Comparison of ENCODE assay signal across 8 cellular contexts in genomic region chr1:110155878-110156522, GRCh38. TPM values are rescaled to one million over a fixed set of nuclear protein-coding genes. Genes with fewer than 3 reads are reported as not detected.
A peak's percentile ranks its signal among the peaks of the same experiment; 100 is the strongest.
DNase-seq lines count a peak whose midpoint lies in the region; ATAC-seq, FAIRE-seq and TF ChIP-seq lines count a peak whose summit lies in the region.

No MANE protein-coding gene starts in this region.

- H3K79me2 ChIP-seq in SK-N-SH (ENCODE audit: insufficient read depth) = no peaks in the 10 kb centered on the region
- no peaks in the 10 kb centered on the region for H3K79me2 ChIP-seq in GM12878 (ENCODE audit: control insufficient read depth, insufficient read depth, low read length)

- H3K36me3 ChIP-seq in SK-N-SH (replicated peaks in 1 of 2; ENCODE audit: control insufficient read depth in 1 of 2, insufficient read depth in 2 of 2, low read length in 1 of 2) (no peaks in the 10 kb centered on the region), GM12878 (ENCODE audit: control insufficient read depth in 2 of 2, insufficient read depth in 2 of 2, low read length in 1 of 2) (no peaks in the 10 kb centered on the region), liver (ENCODE audit: control insufficient read depth in 4 of 4, insufficient read depth in 3 of 4, low read depth in 1 of 4, low read length in 3 of 4) (no peaks in the 10 kb centered on the region), tibial nerve (no peaks in the 10 kb centered on the region), vagina (no peaks in the 10 kb centered on the region)

- H3K9ac ChIP-seq in SK-N-SH = no peak overlapping the region
- no peak overlapping the region for H3K9ac ChIP-seq in GM12878 (ENCODE audit: control insufficient read depth, insufficient read depth, low read length)
- H3K9ac ChIP-seq in liver (ENCODE audit: low read depth in 1 of 2, low read length in 2 of 2) = no peak overlapping the region

- TF ChIP-seq POLR2A in GM12878 (IDR thresholded peaks at IDR 0.05; ENCODE audit: low read depth, low read length) (no peak), tibial nerve (IDR thresholded peaks at IDR 0.05) (no peak), vagina (IDR thresholded peaks at IDR 0.05) (no peak)

- FAIRE-seq in GM12878 (lab: Jason Lieb, UNC) = no peak

- 72% methylated on average over 3 of the region's 7 CpGs for WGBS in SK-N-SH (ENCODE audit: low lambda C conversion rate)
- 26% methylated on average over 7 of the region's 7 CpGs for WGBS in GM12878 (ENCODE audit: insufficient coverage, insufficient replicate concordance, low lambda C conversion rate, missing lambda C conversion rate)
- WGBS in liver = 13% methylated on average over 7 of the region's 7 CpGs
- WGBS in tibial nerve, 2 donors = 15 to 18% methylated on average over 7 of the region's 7 CpGs

- SMC1A ChIA-PET in GM12878 (lab: Charles Lee; ENCODE audit: uncharacterized antibody, unreplicated experiment) = no interaction called here

- DNase-seq in H4 (ENCODE audit: low spot score) (peak; percentile 20), SK-N-SH (no peak), GM12878 (ENCODE audit: low read depth, low spot score) (no peak), tibial nerve (ENCODE audit: low spot score in 2 of 2) (peak; percentile 32 to 58), vagina (ENCODE audit: extremely low spot score in 2 of 2) (no peak), NCI-H1048 (lab: John Stamatoyannopoulos, UW) (no peak), NCI-H1417 (lab: John Stamatoyannopoulos, UW) (no peak)

- H2AFZ ChIP-seq in SK-N-SH (ENCODE audit: low read depth) (no peak overlapping the region), GM12878 (ENCODE audit: control insufficient read depth, low read depth, low read length) (no peak overlapping the region)

- POLR2A ChIA-PET in SK-N-SH (lab: Yijun Ruan, JAX) (no interaction called here), GM12878 (lab: Charles Lee) (no interaction called here)

- H3K27ac ChIP-seq in SK-N-SH (ENCODE audit: low read depth in 2 of 2, low read length in 1 of 2) = no peak overlapping the region
- H3K27ac ChIP-seq in GM12878 (ENCODE audit: control insufficient read depth, insufficient read depth) = no peak overlapping the region
- H3K27ac ChIP-seq in liver (ENCODE audit: low read depth in 1 of 2, low read length in 2 of 2) = no peak overlapping the region
- no peak overlapping the region for H3K27ac ChIP-seq in tibial nerve
- no peak overlapping the region for H3K27ac ChIP-seq in vagina

- no peaks in the 10 kb centered on the region for H4K20me1 ChIP-seq in SK-N-SH (ENCODE audit: insufficient read depth)
- H4K20me1 ChIP-seq in GM12878 (ENCODE audit: control insufficient read depth, insufficient read depth) = no peaks in the 10 kb centered on the region

- H3K27me3 ChIP-seq in SK-N-SH (ENCODE audit: insufficient read depth) = no peaks in the 10 kb centered on the region
- peaks cover 3 to 4% of the 10 kb centered on the region in 2 experiments; a peak in 3 of 4 replicates for H3K27me3 ChIP-seq in GM12878 (replicated peaks in 1 of 2; ENCODE audit: control insufficient read depth in 2 of 2, insufficient read depth in 2 of 2, low read length in 1 of 2)
- H3K27me3 ChIP-seq in liver (ENCODE audit: control insufficient read depth in 4 of 4, insufficient read depth in 4 of 4, low read length in 3 of 4) = peaks cover under 1 to 8% (median 5%) of the 10 kb centered on the region in 4 donors
- peaks cover 0 to 29% of the 10 kb centered on the region in 2 donors for H3K27me3 ChIP-seq in tibial nerve
- H3K27me3 ChIP-seq in vagina = peaks cover 3% of the 10 kb centered on the region

- TF ChIP-seq RAD21 in SK-N-SH (IDR thresholded peaks at IDR 0.05; ENCODE audit: low read length) = no peak
- no peak for TF ChIP-seq RAD21 in GM12878 (IDR thresholded peaks at IDR 0.05; ENCODE audit: insufficient read depth, low read depth, low read length)
- no peak for TF ChIP-seq RAD21 in liver (IDR thresholded peaks at IDR 0.05)

- peak; percentile 66 for ATAC-seq in GM12878

- intact Hi-C loops in GM12878 (cut with micrococcal nuclease; ENCODE audit: unreplicated experiment) (no loop called here), vagina (cut with DNase I) (no loop called here)

- CTCF ChIA-PET in SK-N-SH (lab: Yijun Ruan, JAX) (interaction anchor here (0.8 to 7.3 kb wide), 10 partner anchors 9 to 156 kb away, joined by 3 to 76 read pairs (median 3); no protein-coding TSS in a partner anchor), GM12878 (lab: Yijun Ruan, JAX) (no interaction called here)

- H3F3A ChIP-seq in SK-N-SH (replicated peaks; ENCODE audit: insufficient read depth) = peaks cover 5% of the 10 kb centered on the region

- BruUV-seq in GM12878 (replicated peaks; lab: Mats Ljungman, UMichigan) = no TSS peak

- no peak for TF ChIP-seq EP300 in SK-N-SH (IDR thresholded peaks at IDR 0.05; ENCODE audit: borderline replicate concordance in 1 of 2, low read depth in 1 of 2, low read length in 1 of 2)
- no peak for TF ChIP-seq EP300 in GM12878 (IDR thresholded peaks at IDR 0.05; ENCODE audit: borderline replicate concordance in 1 of 2, control insufficient read depth in 1 of 2, low read depth in 2 of 2, low read length in 2 of 2)
- no peak for TF ChIP-seq EP300 in tibial nerve (IDR thresholded peaks at IDR 0.05)

- in situ Hi-C loops in GM12878 (cut with MboI) = no loop called here

- H3K4me3 ChIP-seq in SK-N-SH (ENCODE audit: low read depth in 2 of 2, low read length in 1 of 2) (no peak overlapping the region), GM12878 (no peak overlapping the region), liver (ENCODE audit: low read depth in 1 of 3, low read length in 3 of 3) (no peak overlapping the region), tibial nerve (no peak overlapping the region), vagina (no peak overlapping the region)

- H3K9me3 ChIP-seq in SK-N-SH = no peaks in the 10 kb centered on the region
- H3K9me3 ChIP-seq in GM12878 (replicated peaks; ENCODE audit: control insufficient read depth, insufficient read depth, low read length) = no peaks in the 10 kb centered on the region
- H3K9me3 ChIP-seq in liver (ENCODE audit: control insufficient read depth in 4 of 4, low read length in 3 of 4) = peaks cover 0 to 3% (median 0%) of the 10 kb centered on the region in 4 donors
- H3K9me3 ChIP-seq in tibial nerve = no peaks in the 10 kb centered on the region
- H3K9me3 ChIP-seq in vagina = no peaks in the 10 kb centered on the region

- H3K4me2 ChIP-seq in SK-N-SH (no peak overlapping the region), GM12878 (ENCODE audit: control insufficient read depth, insufficient read depth) (no peak overlapping the region)

- no peaks in the 10 kb centered on the region for H3K9me2 ChIP-seq in SK-N-SH

- RAD21 ChIA-PET in GM12878 (lab: Charles Lee; ENCODE audit: unreplicated experiment) = no interaction called here

- TF ChIP-seq CTCF in SK-N-SH (IDR thresholded peaks at IDR 0.05) (no peak), GM12878 (IDR thresholded peaks at IDR 0.05 in 2 of 3, conservative IDR thresholded peaks at IDR 0.05 in 1 of 3; ENCODE audit: control insufficient read depth in 2 of 3, extremely low read depth in 1 of 3, insufficient read depth in 1 of 3, low read depth in 3 of 3, low read length in 3 of 3) (no peak), liver (IDR thresholded peaks at IDR 0.05; ENCODE audit: low read depth, low read length, missing input control) (no peak), tibial nerve (IDR thresholded peaks at IDR 0.05) (no peak), vagina (IDR thresholded peaks at IDR 0.05) (no peak)

- H3K4me1 ChIP-seq in SK-N-SH (ENCODE audit: control insufficient read depth in 1 of 2, insufficient read depth in 2 of 2, low read depth in 1 of 2, low read length in 1 of 2) = peaks cover 0 to 13% of the 10 kb centered on the region in 2 experiments; a peak in 1 of 4 replicates
- H3K4me1 ChIP-seq in GM12878 (ENCODE audit: control insufficient read depth, insufficient read depth, low read length) = no peaks in the 10 kb centered on the region
- H3K4me1 ChIP-seq in liver (ENCODE audit: control insufficient read depth in 4 of 4, insufficient read depth in 4 of 4, low read length in 3 of 4) = no peaks in the 10 kb centered on the region
- H3K4me1 ChIP-seq in tibial nerve = peaks cover 0 to 6% (median under 1%) of the 10 kb centered on the region in 4 donors
- peaks cover 2% of the 10 kb centered on the region for H3K4me1 ChIP-seq in vagina

RNA-seq across cellular contexts. Expression of gene SLC6A17, which starts 5.7 kb away (rescaled TPM):
- total RNA-seq in H4 (2014; rRNA removed; shearing (Covaris generic)) = 0.17 and 0.21 TPM in 2 replicates
- 0.62 and 0.67 TPM in 2 replicates for polyA plus RNA-seq in SK-N-SH (2012; rRNA removed)
- 0.28 and 0.46 TPM in 2 replicates for polyA plus RNA-seq in SK-N-SH (2012; cell fraction: cytosol; rRNA removed)
- 2.0 and 2.1 TPM in 2 replicates for polyA plus RNA-seq in SK-N-SH (2012; cell fraction: nucleus; rRNA removed)
- not detected in 2 replicates for total RNA-seq in GM12878 (2013; cell fraction: nucleolus; rRNA removed)
- not detected in 2 replicates for total RNA-seq in GM12878 (2014; rRNA removed)
- total RNA-seq in GM12878 (2014; rRNA removed; fragmentation: Illumina TruSeq; extraction: Trizol) = not detected in 2 replicates
- total RNA-seq in GM12878 (2021) = not detected in 2 replicates
- not detected for polyA plus RNA-seq in GM12878 (2011; ENCODE audit: low read depth)
- not detected in 2 replicates for polyA plus RNA-seq in GM12878 (2011; rRNA removed)
- polyA plus RNA-seq in GM12878 (2011; cell fraction: cytosol; rRNA removed) = not detected in 2 replicates
- not detected in 2 replicates for polyA plus RNA-seq in GM12878 (2011; cell fraction: nucleus; rRNA removed)
- not detected in 2 replicates for polyA plus RNA-seq in GM12878 (2012)
- not detected in 2 replicates for polyA plus RNA-seq in GM12878 (2014; fragmentation: Illumina TruSeq; extraction: Trizol)
- not detected for polyA plus RNA-seq in GM12878 (2014; fragmentation: Nextera tagmentation; extraction: Ambion mirVana)
- polyA plus RNA-seq in GM12878 (2014; rRNA removed) = not detected in 2 replicates
- not detected for polyA plus RNA-seq in GM12878 (2016; fragmentation: Nextera tagmentation; extraction: Ambion mirVana)
- not detected in 2 replicates for polyA minus RNA-seq in GM12878 (2011; rRNA and poly(A)+ RNA removed)
- not detected in 2 replicates for polyA minus RNA-seq in GM12878 (2011; cell fraction: cytosol; rRNA and poly(A)+ RNA removed)
- polyA minus RNA-seq in GM12878 (2011; cell fraction: nucleus; rRNA and poly(A)+ RNA removed) = not detected in 2 replicates
- not detected for total RNA-seq in liver
- polyA plus RNA-seq in liver = not detected
- total RNA-seq in tibial nerve = under 1 TPM in 2 of 4 donors, not detected in 2; under 0.01 to 0.22 TPM
- 1.7 TPM for total RNA-seq in vagina

RNA-seq across cellular contexts. Expression of gene UBL4B, which starts 43.8 kb away (rescaled TPM):
- total RNA-seq in H4 (2014; rRNA removed; shearing (Covaris generic)) = not detected in 2 replicates
- polyA plus RNA-seq in SK-N-SH (2012; rRNA removed) (not detected in 2 replicates), GM12878 (2011; rRNA removed) (not detected in 2 replicates), GM12878 (2014; fragmentation: Illumina TruSeq; extraction: Trizol) (not detected in 2 replicates), GM12878 (2014; fragmentation: Nextera tagmentation; extraction: Ambion mirVana) (not detected), GM12878 (2014; rRNA removed) (0.06 TPM in 1 of 2 replicates, not detected in the other), GM12878 (2016; fragmentation: Nextera tagmentation; extraction: Ambion mirVana) (not detected), liver (not detected)
- not detected in 2 replicates for polyA plus RNA-seq in SK-N-SH (2012; cell fraction: cytosol; rRNA removed)
- 0.06 TPM in 1 of 2 replicates, not detected in the other for polyA plus RNA-seq in SK-N-SH (2012; cell fraction: nucleus; rRNA removed)
- total RNA-seq in GM12878 (2013; cell fraction: nucleolus; rRNA removed) = not detected in 2 replicates
- total RNA-seq in GM12878 (2014; rRNA removed) (not detected in 2 replicates), GM12878 (2014; rRNA removed; fragmentation: Illumina TruSeq; extraction: Trizol) (not detected in 2 replicates), GM12878 (2021) (0.15 TPM in 1 of 2 replicates, not detected in the other), liver (not detected), tibial nerve (under 1 TPM in 1 of 4 donors, not detected in 3; 0.42 TPM), vagina (not detected)
- polyA plus RNA-seq in GM12878 (2011; ENCODE audit: low read depth) = not detected
- not detected in 2 replicates for polyA plus RNA-seq in GM12878 (2011; cell fraction: cytosol; rRNA removed)
- not detected in 2 replicates for polyA plus RNA-seq in GM12878 (2011; cell fraction: nucleus; rRNA removed)
- not detected in 2 replicates for polyA plus RNA-seq in GM12878 (2012)
- not detected in 2 replicates for polyA minus RNA-seq in GM12878 (2011; rRNA and poly(A)+ RNA removed)
- polyA minus RNA-seq in GM12878 (2011; cell fraction: cytosol; rRNA and poly(A)+ RNA removed) = not detected in 2 replicates
- not detected in 2 replicates for polyA minus RNA-seq in GM12878 (2011; cell fraction: nucleus; rRNA and poly(A)+ RNA removed)

RNA-seq across cellular contexts. Expression of gene KCNC4, which starts 54.1 kb away (rescaled TPM):
- 0.12 and 0.72 TPM in 2 replicates for total RNA-seq in H4 (2014; rRNA removed; shearing (Covaris generic))
- 0.37 and 0.51 TPM in 2 replicates for polyA plus RNA-seq in SK-N-SH (2012; rRNA removed)
- 0.21 and 0.35 TPM in 2 replicates for polyA plus RNA-seq in SK-N-SH (2012; cell fraction: cytosol; rRNA removed)
- polyA plus RNA-seq in SK-N-SH (2012; cell fraction: nucleus; rRNA removed) = 1.2 and 1.6 TPM in 2 replicates
- total RNA-seq in GM12878 (2013; cell fraction: nucleolus; rRNA removed) = 45.1 and 50.7 TPM in 2 replicates
- total RNA-seq in GM12878 (2014; rRNA removed) = 0.45 and 0.93 TPM in 2 replicates
- total RNA-seq in GM12878 (2014; rRNA removed; fragmentation: Illumina TruSeq; extraction: Trizol) = 0.22 and 0.28 TPM in 2 replicates
- 1.7 and 1.8 TPM in 2 replicates for total RNA-seq in GM12878 (2021)
- 0.21 TPM for polyA plus RNA-seq in GM12878 (2011; ENCODE audit: low read depth)
- polyA plus RNA-seq in GM12878 (2011; rRNA removed) = 0.62 and 1.2 TPM in 2 replicates
- 1.2 and 1.3 TPM in 2 replicates for polyA plus RNA-seq in GM12878 (2011; cell fraction: cytosol; rRNA removed)
- polyA plus RNA-seq in GM12878 (2011; cell fraction: nucleus; rRNA removed) = 8.7 and 9.2 TPM in 2 replicates
- 0.45 and 1.1 TPM in 2 replicates for polyA plus RNA-seq in GM12878 (2012)
- polyA plus RNA-seq in GM12878 (2014; fragmentation: Illumina TruSeq; extraction: Trizol) = 0.25 and 0.26 TPM in 2 replicates
- under 1 TPM; 0.06 to 0.16 TPM for polyA plus RNA-seq in GM12878 (2014; fragmentation: Nextera tagmentation; extraction: Ambion mirVana)
- 0.83 and 0.90 TPM in 2 replicates for polyA plus RNA-seq in GM12878 (2014; rRNA removed)
- under 1 TPM; 0.06 to 0.47 TPM for polyA plus RNA-seq in GM12878 (2016; fragmentation: Nextera tagmentation; extraction: Ambion mirVana)
- 2.7 TPM in 2 replicates for polyA minus RNA-seq in GM12878 (2011; rRNA and poly(A)+ RNA removed)
- 0.40 and 0.62 TPM in 2 replicates for polyA minus RNA-seq in GM12878 (2011; cell fraction: cytosol; rRNA and poly(A)+ RNA removed)
- polyA minus RNA-seq in GM12878 (2011; cell fraction: nucleus; rRNA and poly(A)+ RNA removed) = 3.0 and 4.0 TPM in 2 replicates
- total RNA-seq in liver = 1 to 10 TPM; 1.0 to 2.5 TPM
- polyA plus RNA-seq in liver = 1 to 10 TPM in 1 of 2 donors, under 1 TPM in 1; 0.46 to 1.9 TPM
- total RNA-seq in tibial nerve = 1 to 10 TPM; 2.9 to 9.0 (median 6.1) TPM
- 10.1 TPM for total RNA-seq in vagina

Comparison
In these comparisons a context has a peak if more than half of its experiments do, and no peak if none do; other contexts are left out.
1. DNase-seq: peak in H4 (single experiment) and tibial nerve (2 of 2); none in SK-N-SH (single experiment), GM12878 (single experiment), vagina (0 of 2), NCI-H1048 (single experiment) and NCI-H1417 (0 of 3).